ENCODE assay signal across 10 cellular contexts in genomic region chr11:73386026-73386425, GRCh38. TPM values are rescaled to one million over a fixed set of nuclear protein-coding genes. Genes with fewer than 3 reads are reported as not detected.
DNase-seq lines count a peak whose midpoint lies in the region; ATAC-seq and TF ChIP-seq lines count a peak whose summit lies in the region.
"Had no signal": no experiment of that assay in that cellular context is flagged by ENCODE, and none has a peak within 500 bp of the region (broad histone marks: within the 10 kb centered on the region; RNA-seq: fewer than 3 reads in every experiment).

No MANE protein-coding gene starts in this region.

- ATAC-seq in HG03108 (IDR thresholded peaks at IDR 0.05; ENCODE audit: unreplicated experiment) (no peak), GM18870 (IDR thresholded peaks at IDR 0.05; ENCODE audit: unreplicated experiment) (no peak)

- H3K27me3 Mint-ChIP-seq in chondrocyte (ENCODE audit: low read depth) (no peaks in the 10 kb centered on the region), progenitor cell of endocrine pancreas (no peaks in the 10 kb centered on the region)

- H3K9me3 Mint-ChIP-seq in chondrocyte (ENCODE audit: low read depth) (no peaks in the 10 kb centered on the region), progenitor cell of endocrine pancreas (ENCODE audit: low read depth) (no peaks in the 10 kb centered on the region)

- H3K4me3 Mint-ChIP-seq in chondrocyte (ENCODE audit: unreplicated experiment), result no peak overlapping the region
- no peak overlapping the region for H3K4me3 Mint-ChIP-seq in progenitor cell of endocrine pancreas (ENCODE audit: low read depth)

- peak; percentile 71 for DNase-seq in GM13976 (ENCODE audit: low spot score)
- peak; percentile 65 for DNase-seq in NAMALWA (ENCODE audit: low spot score)
- no peak for DNase-seq in chondrocyte (ENCODE audit: low spot score)
- DNase-seq in progenitor cell of endocrine pancreas (ENCODE audit: low spot score, unreplicated experiment), result no peak
- no peak for DNase-seq in islet precursor cell
- DNase-seq in DMS53 (lab: John Stamatoyannopoulos, UW), result no peak
- DNase-seq: activated CD4-positive, alpha-beta T cell treated with anti-CD3 and anti-CD28 coated beads for 48 hours; trophoblast cell had no signal

- in situ Hi-C loops in GM13976 (cut with MboI; ENCODE audit: low sequenced_read_pairs, unreplicated experiment), result no loop called here

- TF ChIP-seq CTCF in GM13976 (IDR thresholded peaks at IDR 0.05; ENCODE audit: borderline replicate concordance, control extremely low read depth, extremely low read depth, insufficient read depth, missing control alignments), result no peak
- no peak for TF ChIP-seq CTCF in chondrocyte (IDR thresholded peaks at IDR 0.05)
- TF ChIP-seq CTCF in progenitor cell of endocrine pancreas (IDR thresholded peaks at IDR 0.05; ENCODE audit: unreplicated experiment), result no peak

- H3K4me1 Mint-ChIP-seq in chondrocyte (ENCODE audit: low read depth) (peaks cover 47% of the 10 kb centered on the region), progenitor cell of endocrine pancreas (ENCODE audit: low read depth) (peaks cover 13% of the 10 kb centered on the region)

- H3K27ac Mint-ChIP-seq in chondrocyte (ENCODE audit: unreplicated experiment) (peak overlapping the region; percentile 6), progenitor cell of endocrine pancreas (peak overlapping the region; percentile 37)

- H3K36me3 Mint-ChIP-seq in chondrocyte (ENCODE audit: low read depth), result no peaks in the 10 kb centered on the region
- H3K36me3 Mint-ChIP-seq in progenitor cell of endocrine pancreas (ENCODE audit: insufficient read depth), result no peaks in the 10 kb centered on the region

RNA-seq across cellular contexts. Expression of gene RELT, which starts 9.8 kb away (rescaled TPM):
- total RNA-seq in chondrocyte (3.5 to 4.5 TPM (median 3.5 TPM) in 3 replicates), progenitor cell of endocrine pancreas (5.3 and 5.7 TPM in 2 replicates)

Comparison
In these comparisons a context has a peak if more than half of its experiments do, and no peak if none do; other contexts are left out.
1. DNase-seq: peak in GM13976 (single experiment) and NAMALWA (single experiment); none in chondrocyte (single experiment), progenitor cell of endocrine pancreas (single experiment), islet precursor cell (single experiment) and DMS53 (single experiment).